In the genomic region with DNA sequence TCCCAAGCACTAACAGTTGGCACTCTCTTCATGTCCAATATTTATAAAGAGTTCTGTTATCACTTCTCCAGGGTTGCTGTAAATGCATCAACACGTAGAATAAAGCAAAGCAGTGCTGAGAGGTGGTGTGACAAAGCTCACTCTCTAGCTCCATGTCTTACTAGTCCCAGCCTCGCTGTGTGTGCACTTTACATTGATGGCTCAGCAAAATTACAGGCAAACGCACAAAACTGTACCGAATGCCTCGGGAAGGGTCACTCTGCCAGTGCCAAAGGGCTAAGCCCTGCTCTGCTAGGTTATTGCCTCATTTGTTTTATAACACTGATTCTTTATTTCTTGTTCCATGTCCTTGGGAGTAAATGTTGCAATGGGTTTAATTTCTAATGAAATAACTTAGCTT, we compare ENCODE assay signal across 20 cellular contexts.
DNase-seq lines count a peak whose midpoint lies in the region; ATAC-seq, FAIRE-seq and TF ChIP-seq lines count a peak whose summit lies in the region.
"Had no signal": no experiment of that assay in that cellular context is flagged by ENCODE, and none has a peak within 500 bp of the region (broad histone marks: within the 10 kb centered on the region; RNA-seq: fewer than 3 reads in every experiment).

No MANE protein-coding gene starts in this region.

- H3K27ac Mint-ChIP-seq in immature natural killer cell: no peak overlapping the region
- H3K27ac Mint-ChIP-seq: CD4-positive, alpha-beta T cell had no signal

- H3K9me3 Mint-ChIP-seq in immature natural killer cell: peaks cover 8 to 44% (median 23%) of the 10 kb centered on the region in 6 donors

- H3K4me1 ChIP-seq in IMR-90 (ENCODE audit: control insufficient read depth, insufficient read depth, low read length) (peaks cover 6% of the 10 kb centered on the region), H1 (replicated peaks in 1 of 4; ENCODE audit: control insufficient read depth in 3 of 4, insufficient read depth in 4 of 4, low read length in 3 of 4) (peaks cover 0 to 4% (median 2%) of the 10 kb centered on the region in 4 experiments; a peak in 1 of 7 replicates), right lobe of liver (no peaks in the 10 kb centered on the region), thymus (ENCODE audit: control insufficient read depth, insufficient read depth, low read length) (no peaks in the 10 kb centered on the region)
- H3K4me1 ChIP-seq: Caco-2 had no signal

- H3K27ac ChIP-seq in IMR-90 (ENCODE audit: insufficient read depth, low read length) (no peak overlapping the region), H1 (ENCODE audit: low read depth, low read length) (no peak overlapping the region), right lobe of liver (no peak overlapping the region), thymus (ENCODE audit: low read depth) (peak overlapping the region; percentile 27)
- H3K27ac ChIP-seq: C4-2B, GM23248 had no signal

- H3K27me3 ChIP-seq in IMR-90 (ENCODE audit: control insufficient read depth, insufficient read depth, low read length) (no peaks in the 10 kb centered on the region), H1 (replicated peaks in 1 of 4; ENCODE audit: control insufficient read depth in 3 of 4, extremely low read depth in 1 of 4, insufficient read depth in 3 of 4, low read length in 3 of 4) (no peaks in the 10 kb centered on the region), right lobe of liver (no peaks in the 10 kb centered on the region), thymus (ENCODE audit: control insufficient read depth, insufficient read depth) (no peaks in the 10 kb centered on the region)

- H4K91ac ChIP-seq in IMR-90 (ENCODE audit: insufficient read depth, low read depth, low read length) (no peak overlapping the region), H1 (replicated peaks; ENCODE audit: insufficient read length, low read length) (no peak overlapping the region)

- H3K9ac ChIP-seq in IMR-90 (ENCODE audit: low read depth, low read length): no peak overlapping the region
- H3K9ac ChIP-seq in H1 (replicated peaks in 1 of 4; ENCODE audit: extremely low read depth in 1 of 4, low read depth in 3 of 4, low read length in 3 of 4): no peak overlapping the region
- H3K9ac ChIP-seq: GM23248 had no signal

- dilution Hi-C loops in IMR-90 (cut with HindIII; ENCODE audit: low sequenced_read_pairs, unreplicated experiment): no loop called here

- H3K4me1 Mint-ChIP-seq in immature natural killer cell: no peaks in the 10 kb centered on the region

- no peak for DNase-seq in IMR-90
- no peak for DNase-seq in H1 (ENCODE audit: low read depth in 1 of 2, low spot score in 2 of 2)
- DNase-seq in right lobe of liver: no peak
- DNase-seq in inferior parietal cortex (ENCODE audit: extremely low spot score): no peak
- no peak for DNase-seq in immature natural killer cell
- DNase-seq: AML-193; Caco-2; CD4-positive, alpha-beta T cell; GM23248; HCEC 1CT had no signal

- H3K27me3 Mint-ChIP-seq in immature natural killer cell (ENCODE audit: low read depth in 3 of 3): peaks cover 0 to 4% (median 0%) of the 10 kb centered on the region in 3 donors
- H3K27me3 Mint-ChIP-seq: CD4-positive, alpha-beta T cell had no signal

- H3K23me2 ChIP-seq in H1 (ENCODE audit: low read depth, low read length): no peaks in the 10 kb centered on the region

- H2AK9ac ChIP-seq in IMR-90 (replicated peaks; ENCODE audit: low read depth, low read length, poor library complexity): no peak overlapping the region

- H2BK20ac ChIP-seq in IMR-90 (ENCODE audit: low read depth, low read length) (peak overlapping the region; percentile 8; the same call in 1 of the 2 replicates), H1 (ENCODE audit: low read length) (no peak overlapping the region)

- no CpG with 5 or more reads among the region's 5 CpGs for WGBS in IMR-90 (ENCODE audit: extremely low coverage in 2 of 2, insufficient read length in 1 of 2), 2 experiments
- 95% methylated on average over 5 of the region's 5 CpGs; no CpG with 5 or more reads in 1 of the 2 experiments for WGBS in H1 (ENCODE audit: extremely low coverage in 1 of 2, insufficient coverage in 1 of 2, insufficient read length in 1 of 2, insufficient replicate concordance in 2 of 2, low coverage in 1 of 2, low lambda C conversion rate in 2 of 2, missing lambda C conversion rate in 1 of 2), 2 experiments
- WGBS in right lobe of liver (ENCODE audit: insufficient coverage, low coverage, low lambda C conversion rate, missing lambda C conversion rate): 26% methylated on average over 5 of the region's 5 CpGs
- WGBS in thymus: 81% methylated on average over 5 of the region's 5 CpGs

- no peak overlapping the region for H3K56ac ChIP-seq in IMR-90 (ENCODE audit: extremely low read depth, insufficient read depth, low read length)
- H3K56ac ChIP-seq in H1 (replicated peaks; ENCODE audit: insufficient read length, low read depth, low read length): no peak overlapping the region

- no TSS peak for BruUV-seq in IMR-90 (replicated peaks; lab: Mats Ljungman, UMichigan)

- H3K18ac ChIP-seq in IMR-90 (ENCODE audit: low read depth, low read length) (peak overlapping the region; percentile 65; the same call in 1 of the 2 replicates), H1 (ENCODE audit: extremely low read depth, low read length) (no peak overlapping the region)

- TF ChIP-seq RAD21 in IMR-90 (IDR thresholded peaks at IDR 0.05; ENCODE audit: low read length) (no peak), H1 (IDR thresholded peaks at IDR 0.05 in 1 of 2, conservative IDR thresholded peaks at IDR 0.05 in 1 of 2; ENCODE audit: low read depth in 2 of 2, low read length in 2 of 2) (no peak)

- in situ Hi-C loops in IMR-90 (cut with MboI; ENCODE audit: low sequenced_read_pairs): no loop called here

- no peak overlapping the region for H2BK12ac ChIP-seq in H1 (ENCODE audit: low read depth, low read length)

- intact Hi-C loops in IMR-90 (cut with micrococcal nuclease) (no loop called here), right lobe of liver (cut with DNase I) (no loop called here)

- H2BK15ac ChIP-seq in IMR-90 (ENCODE audit: low read depth, low read length) (no peak overlapping the region), H1 (ENCODE audit: low read length) (no peak overlapping the region)

- H4K5ac ChIP-seq in IMR-90 (ENCODE audit: low read depth, low read length) (peak overlapping the region; percentile 56; the same call in 1 of the 2 replicates), H1 (ENCODE audit: insufficient read length, low read depth, low read length) (no peak overlapping the region)

- H3K4ac ChIP-seq in IMR-90 (ENCODE audit: low read depth, low read length): no peak overlapping the region
- no peak overlapping the region for H3K4ac ChIP-seq in H1 (replicated peaks; ENCODE audit: insufficient read length, low read depth, low read length)

- H3K9me3 ChIP-seq in IMR-90 (ENCODE audit: control insufficient read depth, insufficient read depth, low read length): no peaks in the 10 kb centered on the region
- no peaks in the 10 kb centered on the region for H3K9me3 ChIP-seq in H1 (ENCODE audit: insufficient read depth in 2 of 2, low read depth in 1 of 2, low read length in 1 of 2)
- H3K9me3 ChIP-seq in right lobe of liver: no peaks in the 10 kb centered on the region
- no peaks in the 10 kb centered on the region for H3K9me3 ChIP-seq in thymus (ENCODE audit: control insufficient read depth)
- H3K9me3 ChIP-seq: Caco-2 had no signal

- H2AK5ac ChIP-seq in IMR-90 (ENCODE audit: low read depth, low read length): no peak overlapping the region
- H2AK5ac ChIP-seq in H1 (ENCODE audit: low read depth, low read length): no peak overlapping the region

- H3K14ac ChIP-seq in IMR-90 (replicated peaks; ENCODE audit: low read depth, low read length) (no peak overlapping the region), H1 (ENCODE audit: insufficient read length) (no peak overlapping the region)

- H3K79me2 ChIP-seq in H1 (ENCODE audit: control insufficient read depth in 1 of 2, insufficient read depth in 2 of 2, low read length in 2 of 2): no peaks in the 10 kb centered on the region

- no peak overlapping the region for H3K4me3 Mint-ChIP-seq in immature natural killer cell
- H3K4me3 Mint-ChIP-seq: CD4-positive, alpha-beta T cell had no signal

- H4K20me1 ChIP-seq in IMR-90 (ENCODE audit: insufficient read depth, low read length): no peaks in the 10 kb centered on the region
- no peaks in the 10 kb centered on the region for H4K20me1 ChIP-seq in H1 (replicated peaks in 1 of 2; ENCODE audit: control insufficient read depth in 1 of 2, insufficient read depth in 2 of 2, low read length in 2 of 2)

- H3K79me1 ChIP-seq in IMR-90 (ENCODE audit: low read depth in 1 of 2, low read length in 2 of 2): no peaks in the 10 kb centered on the region
- H3K79me1 ChIP-seq in H1 (ENCODE audit: low read depth, low read length): no peaks in the 10 kb centered on the region

- TF ChIP-seq CTCF in IMR-90 (conservative IDR thresholded peaks at IDR 0.05; ENCODE audit: low read depth, low read length): no peak
- no peak for TF ChIP-seq CTCF in H1 (IDR thresholded peaks at IDR 0.05; ENCODE audit: control extremely low read depth in 1 of 3, insufficient read depth in 1 of 3, low read depth in 1 of 3, low read length in 3 of 3)
- no peak for TF ChIP-seq CTCF in right lobe of liver (IDR thresholded peaks at IDR 0.05)

- no peaks in the 10 kb centered on the region for H3K9me1 ChIP-seq in IMR-90 (ENCODE audit: insufficient read depth, low read length)

- H2BK120ac ChIP-seq in IMR-90 (ENCODE audit: low read depth, low read length) (no peak overlapping the region), H1 (replicated peaks; ENCODE audit: low read depth, low read length) (no peak overlapping the region)

- H3K36me3 Mint-ChIP-seq in immature natural killer cell: no peaks in the 10 kb centered on the region

- POLR2A ChIA-PET in IMR-90 (lab: Charles Lee; ENCODE audit: unreplicated experiment) (no interaction called here), H1 (lab: Charles Lee; ENCODE audit: partially characterized antibody) (interaction anchor here (1.2 kb wide), 1 partner anchor 15 kb away, joined by 5 read pairs; no protein-coding TSS in a partner anchor)

- TF ChIP-seq EP300 in H1 (IDR thresholded peaks at IDR 0.05; ENCODE audit: borderline replicate concordance in 1 of 2, low read depth in 2 of 2, low read length in 2 of 2): no peak

- H3K36me3 ChIP-seq in IMR-90 (ENCODE audit: control insufficient read depth, insufficient read depth, low read length): no peaks in the 10 kb centered on the region
- no peaks in the 10 kb centered on the region for H3K36me3 ChIP-seq in H1 (ENCODE audit: control insufficient read depth in 2 of 4, insufficient read depth in 4 of 4, low read length in 3 of 4)
- H3K36me3 ChIP-seq in right lobe of liver: no peaks in the 10 kb centered on the region
- H3K36me3 ChIP-seq in thymus (ENCODE audit: control insufficient read depth, insufficient read depth): no peaks in the 10 kb centered on the region

- H4K8ac ChIP-seq in IMR-90 (ENCODE audit: low read depth in 2 of 2, low read length in 2 of 2) (no peak overlapping the region), H1 (ENCODE audit: extremely low read depth, insufficient read depth, low read length) (no peak overlapping the region)

- no peak for TF ChIP-seq POLR2A in IMR-90 (IDR thresholded peaks at IDR 0.05; ENCODE audit: low read depth, low read length)
- no peak for TF ChIP-seq POLR2A in H1 (IDR thresholded peaks at IDR 0.05; ENCODE audit: control extremely low read depth in 1 of 2, low read depth in 2 of 2, low read length in 2 of 2)
- TF ChIP-seq POLR2A in right lobe of liver (IDR thresholded peaks at IDR 0.05): no peak

- H3K23ac ChIP-seq in IMR-90 (ENCODE audit: low read depth, low read length) (no peak overlapping the region), H1 (ENCODE audit: insufficient read length) (no peak overlapping the region)

- H2AFZ ChIP-seq in IMR-90 (replicated peaks; ENCODE audit: low read length, poor library complexity): no peak overlapping the region
- 0 out of 2 replicates have a peak overlapping the region, but pooled peaks have one; percentile 11 for H2AFZ ChIP-seq in H1 (ENCODE audit: low read length)
- H2AFZ ChIP-seq: GM23248 had no signal

- H2BK5ac ChIP-seq in IMR-90 (ENCODE audit: low read depth, low read length, poor library complexity, severe bottlenecking): no peak overlapping the region
- H2BK5ac ChIP-seq in H1 (ENCODE audit: low read depth, low read length): no peak overlapping the region

- ATAC-seq in IMR-90 (ENCODE audit: low read depth): no peak
- peak in 3 of 4 donors; percentile 64 to 74 (median 67) for ATAC-seq in right lobe of liver
- ATAC-seq in GM21737 (IDR thresholded peaks at IDR 0.05; ENCODE audit: unreplicated experiment): no peak

- FAIRE-seq in H1 (lab: Jason Lieb, UNC): no peak
- FAIRE-seq: A204.1, D721Med, G401.6, GM12891, GM19239, H54, HTR-8/SVneo had no signal

- H3K4me3 ChIP-seq in IMR-90 (ENCODE audit: insufficient read depth, low read depth, low read length) (no peak overlapping the region), H1 (ENCODE audit: extremely low read depth in 1 of 4, insufficient read depth in 2 of 4, low read depth in 3 of 4, low read length in 4 of 4) (no peak overlapping the region), right lobe of liver (no peak overlapping the region), thymus (ENCODE audit: low read length) (no peak overlapping the region)
- H3K4me3 ChIP-seq: GM23248 had no signal

- H3K4me2 ChIP-seq in IMR-90 (ENCODE audit: low read depth, low read length): no peak overlapping the region; the same call in 1 of the 2 replicates
- no peak overlapping the region for H3K4me2 ChIP-seq in H1 (ENCODE audit: insufficient read depth in 1 of 2, low read depth in 2 of 2, low read length in 2 of 2)

- CTCF ChIA-PET in IMR-90 (lab: Yijun Ruan, JAX): interaction anchor here (0.6 kb wide), 1 partner anchor 276 kb away, joined by 3 read pairs; no protein-coding TSS in a partner anchor
- CTCF ChIA-PET in H1 (lab: Charles Lee; ENCODE audit: partially characterized antibody): no interaction called here

Comparison
In these comparisons a context has a peak if more than half of its experiments do, and no peak if none do; other contexts are left out.
1. ATAC-seq: peak in right lobe of liver (3 of 4); none in IMR-90 (single experiment) and GM21737 (single experiment).